15 cellular contexts compared by ENCODE assay signal in genomic region chr22:27075891-27076290, GRCh38.
DNase-seq lines count a peak whose midpoint lies in the region; ATAC-seq lines count a peak whose summit lies in the region.
"Had no signal": no experiment of that assay in that cellular context is flagged by ENCODE, and none has a peak within 500 bp of the region (broad histone marks: within the 10 kb centered on the region; RNA-seq: fewer than 3 reads in every experiment).

No MANE protein-coding gene starts in this region.

- no peak for ATAC-seq in GM18517 (IDR thresholded peaks at IDR 0.05; ENCODE audit: unreplicated experiment)
- ATAC-seq: HepG2 had no signal

- peak; percentile 7 for DNase-seq in NCI-H345 treated with DMSO at 0.1 percent for 48 hours (lab: John Stamatoyannopoulos, UW; ENCODE audit: unreplicated experiment)
- DNase-seq in NCI-H345 (lab: John Stamatoyannopoulos, UW) = no peak
- peak; percentile 23 for DNase-seq in NAMALWA (ENCODE audit: low spot score)
- DNase-seq in retina = peak; percentile 47
- no peak for DNase-seq in activated T-cell treated with anti-CD3 and anti-CD28 coated beads for 4 hours
- DNase-seq in cortex of kidney (lab: John Stamatoyannopoulos, UW) = no peak
- DNase-seq: ACHN; CD4-positive, alpha-beta memory T cell; DMS153; DMS79 treated with DMSO at 0.1 percent for 48 hours; GDM1; HCEC 1CT; HFFc6 had no signal

Comparison
In these comparisons a context has a peak if more than half of its experiments do, and no peak if none do; other contexts are left out.
1. DNase-seq: peak in NCI-H345 treated with DMSO at 0.1 percent for 48 hours (single experiment), NAMALWA (single experiment) and retina (single experiment); none in NCI-H345 (single experiment), activated T-cell treated with anti-CD3 and anti-CD28 coated beads for 4 hours (single experiment) and cortex of kidney (single experiment).